ENCODE assay signal across 8 cellular contexts in genomic region chr17:58007781-58008706, GRCh38. TPM values are rescaled to one million over a fixed set of nuclear protein-coding genes. Genes with fewer than 3 reads are reported as not detected.
DNase-seq lines count a peak whose midpoint lies in the region; ATAC-seq and TF ChIP-seq lines count a peak whose summit lies in the region.

No MANE protein-coding gene starts in this region.

- intact Hi-C loops in colonic mucosa (cut with DNase I) = no loop called here

- no peaks in the 10 kb centered on the region for H3K9me3 Mint-ChIP-seq in naive B cell

- CTCF ChIA-PET in HEK293T (lab: Yijun Ruan, JAX) = interaction anchor here (0.6 to 1.5 kb wide), 3 partner anchors 10 to 114 kb away, joined by 3 to 4 read pairs (median 3); no protein-coding TSS in a partner anchor

- H3K36me3 ChIP-seq in colonic mucosa = peaks cover 21% of the 10 kb centered on the region

- peak overlapping the region; percentile 95 to 99 (median 99) for H3K27ac Mint-ChIP-seq in naive B cell

- H3K4me3 ChIP-seq in GM12875 (ENCODE audit: low read depth, low read length) (peak overlapping the region; percentile 87), LNCaP clone FGC (ENCODE audit: low read depth, low read length) (peak overlapping the region; percentile 82), colonic mucosa (peak overlapping the region; percentile 83)

- H3K27me3 Mint-ChIP-seq in naive B cell = no peaks in the 10 kb centered on the region

- TF ChIP-seq CTCF in GM12875 (IDR thresholded peaks at IDR 0.05; ENCODE audit: borderline replicate concordance, insufficient read depth, low read depth, low read length) (no peak), LNCaP clone FGC (IDR thresholded peaks at IDR 0.05; ENCODE audit: control insufficient read depth, extremely low read depth, insufficient read depth) (no peak), colonic mucosa (IDR thresholded peaks at IDR 0.05) (no peak)

- peaks cover 12% of the 10 kb centered on the region for H3K4me1 ChIP-seq in colonic mucosa

- DNase-seq in LNCaP clone FGC (ENCODE audit: low read depth) (no peak), colonic mucosa (no peak), naive B cell (no peak), HEK293T (ENCODE audit: extremely low spot score) (no peak), HK-2 (ENCODE audit: unreplicated experiment) (no peak)

- POLR2A ChIA-PET in HEK293T (lab: Yijun Ruan, JAX) = interaction anchor here (0.6 to 3.0 kb wide), 55 partner anchors 9 to 407 kb away, joined by 3 to 53 read pairs (median 5); partner anchors contain the start of genes CUEDC1, DYNLL2, MRPS23 and VEZF1

- H3K36me3 Mint-ChIP-seq in naive B cell = peaks cover 10 to 14% of the 10 kb centered on the region in 2 donors

- peak overlapping the region; percentile 88 to 100 (median 100) for H3K4me3 Mint-ChIP-seq in naive B cell

- H3K27me3 ChIP-seq in colonic mucosa = no peaks in the 10 kb centered on the region

- H3K9me3 ChIP-seq in colonic mucosa = no peaks in the 10 kb centered on the region

- peaks cover 21 to 46% (median 37%) of the 10 kb centered on the region in 3 donors for H3K4me1 Mint-ChIP-seq in naive B cell

- ATAC-seq in GM21723 (IDR thresholded peaks at IDR 0.05; ENCODE audit: unreplicated experiment) = peak; percentile 33
- no peak for ATAC-seq in naive B cell (ENCODE audit: low read depth in 2 of 2)
- ATAC-seq in GM19397 (IDR thresholded peaks at IDR 0.05; ENCODE audit: unreplicated experiment) = no peak

- H3K27ac ChIP-seq in colonic mucosa = peak overlapping the region; percentile 97

- peak overlapping the region; percentile 45 to 100 for H3K9ac ChIP-seq in colonic mucosa (ENCODE audit: low read depth in 2 of 2, low read length in 2 of 2)

TF ChIP-seq in HEK293T, 16 proteins besides CTCF, POLR2A, EP300 and RAD21:
- TF ChIP-seq FOXK2 (IDR thresholded peaks at IDR 0.05) = no peak
- no peak for TF ChIP-seq ARNT (IDR thresholded peaks at IDR 0.05)
- no peak for TF ChIP-seq HDGF (IDR thresholded peaks at IDR 0.05; ENCODE audit: borderline replicate concordance)
- TF ChIP-seq LEF1 (IDR thresholded peaks at IDR 0.05; ENCODE audit: borderline replicate concordance) = no peak
- TF ChIP-seq FOXM1 (IDR thresholded peaks at IDR 0.05; ENCODE audit: borderline replicate concordance) = no peak
- no peak for TF ChIP-seq SP1 (IDR thresholded peaks at IDR 0.05)
- no peak for TF ChIP-seq BHLHE40 (IDR thresholded peaks at IDR 0.05; ENCODE audit: borderline replicate concordance)
- TF ChIP-seq L3MBTL2 (conservative IDR thresholded peaks at IDR 0.05) = no peak
- no peak for TF ChIP-seq CTBP1 (IDR thresholded peaks at IDR 0.05; ENCODE audit: borderline replicate concordance)

RNA-seq across cellular contexts. Expression of gene SRSF1, which starts 1.0 kb away (rescaled TPM):
- total RNA-seq in colonic mucosa = 100 to 1,000 TPM; 173 to 315 TPM
- polyA plus RNA-seq in naive B cell (ENCODE audit: low read depth in 6 of 6) = 10 to 100 TPM; 29.1 to 57.3 (median 41.8) TPM

RNA-seq across cellular contexts. Expression of gene VEZF1, which starts 20.0 kb away (rescaled TPM):
- 10 to 100 TPM; 35.7 to 52.8 TPM for total RNA-seq in colonic mucosa
- polyA plus RNA-seq in naive B cell (ENCODE audit: low read depth in 6 of 6) = 10 to 100 TPM; 39.6 to 58.2 (median 50.6) TPM

RNA-seq across cellular contexts. Expression of gene CUEDC1, which starts 52.8 kb away (rescaled TPM):
- 10 to 100 TPM; 14.7 to 15.2 TPM for total RNA-seq in colonic mucosa
- polyA plus RNA-seq in naive B cell (ENCODE audit: low read depth in 6 of 6) = not detected
